ENCODE assay signal across 8 cellular contexts in genomic region chr11:18394300-18394927, GRCh38. TPM values are rescaled to one million over a fixed set of nuclear protein-coding genes. Genes with fewer than 3 reads are reported as not detected.
DNase-seq lines count a peak whose midpoint lies in the region; ATAC-seq and FAIRE-seq lines count a peak whose summit lies in the region.

Gene LDHA, plus strand, starts transcription at chr11:18394563. Its CDS starts 2,280 bp downstream, at chr11:18396843.

- peak; percentile 96 for DNase-seq in COLO829 (ENCODE audit: low spot score)
- DNase-seq in HTR-8/SVneo (ENCODE audit: insufficient read length, low spot score), result peak; percentile 93
- DNase-seq in NOMO-1 treated with DMSO at 0.1 percent for 48 hours (lab: John Stamatoyannopoulos, UW; ENCODE audit: unreplicated experiment), result peak; percentile 91
- DNase-seq in activated CD8-positive, alpha-beta memory T cell treated with anti-CD3 and anti-CD28 coated beads for 4 hours (ENCODE audit: low read depth in 2 of 2), result peak; percentile 98 to 99
- DNase-seq in effector memory CD8-positive, alpha-beta T cell, result peak; percentile 98 to 99 (median 99)
- DNase-seq in mesenchymal stem cell, result peak; percentile 96
- DNase-seq in stimulated activated CD8-positive, alpha-beta memory T cell treated with anti-CD3 and anti-CD28 coated beads, Interleukin-12 subunit alpha, Interleukin-12 subunit beta, amount 100 ng/mL, for 24 hours (ENCODE audit: extremely low read depth), result peak; percentile 100

- peak within 1 kb of the TSS; percentile 99 for H3K9ac ChIP-seq in mesenchymal stem cell (ENCODE audit: low read length)

- peaks cover 55% of the 10 kb centered on the region for H3K36me3 Mint-ChIP-seq in effector memory CD8-positive, alpha-beta T cell (ENCODE audit: insufficient read depth)

- H4K91ac ChIP-seq in mesenchymal stem cell (ENCODE audit: low read length), result peak within 1 kb of the TSS; percentile 74

- peak within 1 kb of the TSS; percentile 36 for H3K4me2 ChIP-seq in mesenchymal stem cell (ENCODE audit: low read length, poor library complexity, severe bottlenecking)

- no peaks in the 10 kb centered on the region for H3K27me3 ChIP-seq in mesenchymal stem cell (ENCODE audit: control insufficient read depth in 1 of 2, insufficient read depth in 1 of 2, low read length in 2 of 2)

- WGBS in mesenchymal stem cell, result 17% methylated on average over 60 of the region's 60 CpGs

- H3K4me1 Mint-ChIP-seq in effector memory CD8-positive, alpha-beta T cell (ENCODE audit: low read depth in 2 of 2), result peaks cover 26 to 37% of the 10 kb centered on the region in 2 donors

- H3K27ac ChIP-seq in mesenchymal stem cell (ENCODE audit: low read length, poor library complexity, severe bottlenecking), result peak within 1 kb of the TSS; percentile 90

- H2BK15ac ChIP-seq in mesenchymal stem cell (ENCODE audit: low read depth, poor library complexity, severe bottlenecking), result peak within 1 kb of the TSS; percentile 98

- peak within 1 kb of the TSS; percentile 92 for H4K8ac ChIP-seq in mesenchymal stem cell (ENCODE audit: low read length)

- H3K4me3 Mint-ChIP-seq in effector memory CD8-positive, alpha-beta T cell, result peak within 1 kb of the TSS; percentile 96 to 99

- ATAC-seq in GM21367 (IDR thresholded peaks at IDR 0.05; ENCODE audit: unreplicated experiment), result peak; percentile 75
- peak; percentile 77 for ATAC-seq in effector memory CD8-positive, alpha-beta T cell (replicated peaks)

- peak within 1 kb of the TSS; percentile 53 for H2BK5ac ChIP-seq in mesenchymal stem cell (ENCODE audit: low read depth, low read length, poor library complexity, severe bottlenecking)

- FAIRE-seq in HTR-8/SVneo (lab: Jason Lieb, UNC), result peak; percentile 81

- H3K36me3 ChIP-seq in mesenchymal stem cell (ENCODE audit: control insufficient read depth in 1 of 2, insufficient read depth in 2 of 2, low read depth in 1 of 2, low read length in 2 of 2), result peaks cover 6 to 32% of the 10 kb centered on the region in 2 experiments

- H3K4ac ChIP-seq in mesenchymal stem cell (ENCODE audit: low read depth in 1 of 2, low read length in 2 of 2), result peak within 1 kb of the TSS; percentile 69 to 98

- no peaks in the 10 kb centered on the region for H3K9me3 ChIP-seq in mesenchymal stem cell (ENCODE audit: control insufficient read depth, low read length)

- H3K79me1 ChIP-seq in mesenchymal stem cell (replicated peaks; ENCODE audit: low read length, poor library complexity, severe bottlenecking), result peaks cover 1% of the 10 kb centered on the region

- peak within 1 kb of the TSS; percentile 96 to 99 for H3K27ac Mint-ChIP-seq in effector memory CD8-positive, alpha-beta T cell

- H2BK120ac ChIP-seq in mesenchymal stem cell (ENCODE audit: low read depth, low read length), result peak within 1 kb of the TSS; percentile 44

- H3K27me3 Mint-ChIP-seq in effector memory CD8-positive, alpha-beta T cell, result no peaks in the 10 kb centered on the region

- peak within 1 kb of the TSS; percentile 68 to 96 for H3K23ac ChIP-seq in mesenchymal stem cell (ENCODE audit: low read length in 2 of 2)

- peak within 1 kb of the TSS in 1 of 2 experiments; percentile 98 for H3K14ac ChIP-seq in mesenchymal stem cell (ENCODE audit: low read length in 2 of 2)

- H2BK12ac ChIP-seq in mesenchymal stem cell (ENCODE audit: low read length in 2 of 2), result peak within 1 kb of the TSS; percentile 71 to 93

- peaks cover 17% of the 10 kb centered on the region for H3K4me1 ChIP-seq in mesenchymal stem cell (ENCODE audit: control insufficient read depth, insufficient read depth, low read depth, low read length)

- peak within 1 kb of the TSS; percentile 97 to 99 for H3K18ac ChIP-seq in mesenchymal stem cell (ENCODE audit: low read depth in 1 of 2, low read length in 2 of 2)

- no peak within 1 kb of the TSS for H2AFZ ChIP-seq in mesenchymal stem cell (ENCODE audit: low read depth, low read length)

- H2AK5ac ChIP-seq in mesenchymal stem cell (ENCODE audit: low read length, severe bottlenecking), result peak within 1 kb of the TSS; percentile 23

- no peaks in the 10 kb centered on the region for H3K9me3 Mint-ChIP-seq in effector memory CD8-positive, alpha-beta T cell

- H3K4me3 ChIP-seq in mesenchymal stem cell (ENCODE audit: insufficient read depth in 1 of 2, low read depth in 1 of 2, low read length in 2 of 2), result peak within 1 kb of the TSS; percentile 62 to 100

RNA-seq across cellular contexts. Expression of gene LDHA, which starts in this region (rescaled TPM):
- polyA plus RNA-seq in mesenchymal stem cell (2013, experiment 1 of 2), result 404 TPM
- polyA plus RNA-seq in mesenchymal stem cell (2013, experiment 2 of 2), result 417 TPM

Comparison
In these comparisons a context has a peak if more than half of its experiments do, and no peak if none do; other contexts are left out.
1. Peak in every context shown above with its lines: DNase-seq, ATAC-seq, H3K4me3 ChIP-seq and H3K27ac ChIP-seq.